In genomic region chr18:62755946-62756345, GRCh38 we compare ENCODE assay signal across 23 cellular contexts. TPM values are rescaled to one million over a fixed set of nuclear protein-coding genes. Genes with fewer than 3 reads are reported as not detected.
A peak's percentile ranks its signal among the peaks of the same experiment; 100 is the strongest.
DNase-seq lines count a peak whose midpoint lies in the region; ATAC-seq and TF ChIP-seq lines count a peak whose summit lies in the region.
"Had no signal": no experiment of that assay in that cellular context is flagged by ENCODE, and none has a peak within 500 bp of the region (broad histone marks: within the 10 kb centered on the region; RNA-seq: fewer than 3 reads in every experiment).

No MANE protein-coding gene starts in this region.

- no peak for TF ChIP-seq RAD21 in neural cell (conservative IDR thresholded peaks at IDR 0.05)

- BruUV-seq in PC-9 (replicated peaks; lab: Mats Ljungman, UMichigan) (no TSS peak), mammary epithelial cell (replicated peaks; lab: Mats Ljungman, UMichigan) (no TSS peak)

- H3K4me1 Mint-ChIP-seq in activated T-cell treated with anti-CD3 and anti-CD28 coated beads, Interleukin-2, amount 50 U/mL, for 4 hours (ENCODE audit: low read depth), result peaks cover 8% of the 10 kb centered on the region
- peaks cover 2% of the 10 kb centered on the region for H3K4me1 Mint-ChIP-seq in activated CD4-positive, alpha-beta T cell treated with anti-CD3 and anti-CD28 coated beads, Interleukin-2, amount 10 ng/mL, durations not matched to agents 24 days and 14 days

- no peak for DNase-seq in PC-9
- peak; percentile 46 for DNase-seq in mammary epithelial cell
- no peak for DNase-seq in esophagus squamous epithelium (lab: John Stamatoyannopoulos, UW)
- DNase-seq in hypothalamus (lab: John Stamatoyannopoulos, UW), result no peak
- no peak for DNase-seq in activated T-cell treated with anti-CD3 and anti-CD28 coated beads, Interleukin-2, amount 50 U/mL, for 4 hours
- DNase-seq in activated CD4-positive, alpha-beta T cell treated with anti-CD3 and anti-CD28 coated beads, Interleukin-2, amount 10 ng/mL, durations not matched to agents 24 days and 14 days, result no peak
- DNase-seq: C1 segment of cervical spinal cord; Caco-2; CD8-positive, alpha-beta T cell; Karpas-422; NCI-H1105; NCI-H1436 treated with DMSO at 0.1 percent for 48 hours; NCI-H187 treated with DMSO at 0.1 percent for 48 hours; NCI-H2107; NCI-H446; NCI-H524 treated with DMSO at 0.1 percent for 48 hours; NCI-H82; SIG-M5; SK-N-SH had no signal

- H3K4me3 Mint-ChIP-seq in activated T-cell treated with anti-CD3 and anti-CD28 coated beads, Interleukin-2, amount 50 U/mL, for 4 hours, result no peak overlapping the region
- no peak overlapping the region for H3K4me3 Mint-ChIP-seq in activated CD4-positive, alpha-beta T cell treated with anti-CD3 and anti-CD28 coated beads, Interleukin-2, amount 10 ng/mL, durations not matched to agents 24 days and 14 days
- H3K4me3 Mint-ChIP-seq: CD8-positive, alpha-beta T cell had no signal

- H3K4me2 ChIP-seq in PC-9 (no peak overlapping the region), mammary epithelial cell (ENCODE audit: insufficient read depth, low read depth, low read length) (no peak overlapping the region), neural cell (ENCODE audit: low read length) (no peak overlapping the region)
- H3K4me2 ChIP-seq: SK-N-SH had no signal

- in situ Hi-C loops in mammary epithelial cell (cut with MboI; ENCODE audit: low sequenced_read_pairs in 2 of 2), result no loop called here

- no peak for TF ChIP-seq POLR2A in esophagus squamous epithelium (IDR thresholded peaks at IDR 0.05)

- H3K4me1 ChIP-seq in PC-9 (replicated peaks; ENCODE audit: insufficient read depth), result peaks cover 51% of the 10 kb centered on the region
- peaks cover 43% of the 10 kb centered on the region for H3K4me1 ChIP-seq in mammary epithelial cell (ENCODE audit: insufficient read depth, low read length)
- peaks cover 0 to 94% (median 24%) of the 10 kb centered on the region in 3 donors for H3K4me1 ChIP-seq in esophagus squamous epithelium

- H3K9ac ChIP-seq in mammary epithelial cell (ENCODE audit: insufficient read depth, low read length), result no peak overlapping the region
- no peak overlapping the region for H3K9ac ChIP-seq in neural cell (ENCODE audit: low read length)
- H3K9ac ChIP-seq: SK-N-SH had no signal

- H3K36me3 ChIP-seq in PC-9 (ENCODE audit: low read depth), result no peaks in the 10 kb centered on the region
- H3K36me3 ChIP-seq in mammary epithelial cell (ENCODE audit: insufficient read depth, low read length), result no peaks in the 10 kb centered on the region
- no peaks in the 10 kb centered on the region for H3K36me3 ChIP-seq in esophagus squamous epithelium
- H3K36me3 ChIP-seq in neural cell (ENCODE audit: insufficient read depth, low read length), result no peaks in the 10 kb centered on the region

- H3K27ac Mint-ChIP-seq in activated CD4-positive, alpha-beta T cell treated with anti-CD3 and anti-CD28 coated beads, Interleukin-2, amount 10 ng/mL, durations not matched to agents 24 days and 14 days, result no peak overlapping the region
- H3K27ac Mint-ChIP-seq: CD8-positive, alpha-beta T cell had no signal

- H4K20me1 ChIP-seq in PC-9 (ENCODE audit: insufficient read depth) (no peaks in the 10 kb centered on the region), mammary epithelial cell (ENCODE audit: insufficient read depth, low read length) (no peaks in the 10 kb centered on the region), neural cell (ENCODE audit: insufficient read depth) (no peaks in the 10 kb centered on the region)

- no peaks in the 10 kb centered on the region for H3K36me3 Mint-ChIP-seq in activated T-cell treated with anti-CD3 and anti-CD28 coated beads, Interleukin-2, amount 50 U/mL, for 4 hours (ENCODE audit: insufficient read depth)
- no peaks in the 10 kb centered on the region for H3K36me3 Mint-ChIP-seq in activated CD4-positive, alpha-beta T cell treated with anti-CD3 and anti-CD28 coated beads, Interleukin-2, amount 10 ng/mL, durations not matched to agents 24 days and 14 days (ENCODE audit: low read depth)
- H3K36me3 Mint-ChIP-seq: CD8-positive, alpha-beta T cell had no signal

- no peaks in the 10 kb centered on the region for H3K9me2 ChIP-seq in PC-9 (ENCODE audit: insufficient read depth)
- H3K9me2 ChIP-seq in neural cell (ENCODE audit: insufficient read depth, low read length), result no peaks in the 10 kb centered on the region
- H3K9me2 ChIP-seq: SK-N-SH had no signal

- H3K9me3 ChIP-seq in PC-9 (ENCODE audit: insufficient read depth, low read depth) (no peaks in the 10 kb centered on the region), mammary epithelial cell (replicated peaks; ENCODE audit: insufficient read depth, low read length) (no peaks in the 10 kb centered on the region), esophagus squamous epithelium (no peaks in the 10 kb centered on the region), neural cell (ENCODE audit: low read length) (no peaks in the 10 kb centered on the region)
- H3K9me3 ChIP-seq: Caco-2, SK-N-SH had no signal

- H2AFZ ChIP-seq in PC-9 (no peak overlapping the region), mammary epithelial cell (ENCODE audit: low read depth, low read length) (no peak overlapping the region), neural cell (ENCODE audit: low read depth, low read length) (no peak overlapping the region)

- peaks cover 95% of the 10 kb centered on the region for H3K79me2 ChIP-seq in PC-9 (ENCODE audit: low read depth)
- peaks cover 83% of the 10 kb centered on the region for H3K79me2 ChIP-seq in mammary epithelial cell (ENCODE audit: insufficient read depth, low read length)
- peaks cover 73% of the 10 kb centered on the region for H3K79me2 ChIP-seq in neural cell (replicated peaks; ENCODE audit: insufficient read depth, low read length)

- TF ChIP-seq EP300 in neural cell (conservative IDR thresholded peaks at IDR 0.05; ENCODE audit: poor library complexity, severe bottlenecking), result no peak

- TF ChIP-seq CTCF in PC-9 (conservative IDR thresholded peaks at IDR 0.05), result no peak
- no peak for TF ChIP-seq CTCF in mammary epithelial cell (conservative IDR thresholded peaks at IDR 0.05 in 1 of 2, IDR thresholded peaks at IDR 0.05 in 1 of 2; ENCODE audit: extremely low read depth in 1 of 2, insufficient read depth in 1 of 2, low read depth in 1 of 2, low read length in 2 of 2)
- TF ChIP-seq CTCF in esophagus squamous epithelium (IDR thresholded peaks at IDR 0.05), result no peak
- TF ChIP-seq CTCF in neural cell (IDR thresholded peaks at IDR 0.05; ENCODE audit: poor library complexity, severe bottlenecking), result no peak

- H3K9me3 Mint-ChIP-seq in activated T-cell treated with anti-CD3 and anti-CD28 coated beads, Interleukin-2, amount 50 U/mL, for 4 hours, result no peaks in the 10 kb centered on the region
- H3K9me3 Mint-ChIP-seq in activated CD4-positive, alpha-beta T cell treated with anti-CD3 and anti-CD28 coated beads, Interleukin-2, amount 10 ng/mL, durations not matched to agents 24 days and 14 days, result no peaks in the 10 kb centered on the region
- H3K9me3 Mint-ChIP-seq: CD8-positive, alpha-beta T cell had no signal

- peaks cover 27% of the 10 kb centered on the region for H3F3A ChIP-seq in PC-9 (ENCODE audit: insufficient read depth, low read depth)
- H3F3A ChIP-seq in neural cell (ENCODE audit: insufficient read depth, low read length, poor library complexity, severe bottlenecking), result no peaks in the 10 kb centered on the region

- POLR2A ChIA-PET in PC-9 (lab: Charles Lee; ENCODE audit: unreplicated experiment), result interaction anchor here (0.6 kb wide), 1 partner anchor 225 kb away, joined by 3 read pairs; no protein-coding TSS in a partner anchor

- H3K4me3 ChIP-seq in PC-9 (no peak overlapping the region), mammary epithelial cell (replicated peaks in 1 of 3; ENCODE audit: insufficient read depth in 1 of 3, low read depth in 2 of 3, low read length in 3 of 3) (no peak overlapping the region), esophagus squamous epithelium (no peak overlapping the region), neural cell (ENCODE audit: low read length) (no peak overlapping the region)

- H3K27ac ChIP-seq in PC-9 (0 out of 2 replicates have a peak overlapping the region, but pooled peaks have one; percentile 79), mammary epithelial cell (ENCODE audit: insufficient read depth, low read depth, low read length) (no peak overlapping the region), esophagus squamous epithelium (peak overlapping the region in 3 of 4 donors; percentile 9 to 23 (median 16)), neural cell (ENCODE audit: low read length) (no peak overlapping the region)

- CTCF ChIA-PET in PC-9 (lab: Charles Lee), result no interaction called here
- CTCF ChIA-PET in mammary epithelial cell (lab: Charles Lee; ENCODE audit: low non-redundant PET), result no interaction called here

- no peak for ATAC-seq in activated T-cell treated with anti-CD3 and anti-CD28 coated beads, Interleukin-2, amount 50 U/mL, for 4 hours
- no peak for ATAC-seq in GM18873 (IDR thresholded peaks at IDR 0.05; ENCODE audit: low FRiP score, unreplicated experiment)
- ATAC-seq: CD8-positive, alpha-beta T cell; HepG2; Panc1 had no signal

- H3K27me3 ChIP-seq in PC-9 (ENCODE audit: insufficient read depth, low read depth), result no peaks in the 10 kb centered on the region
- no peaks in the 10 kb centered on the region for H3K27me3 ChIP-seq in mammary epithelial cell (ENCODE audit: insufficient read depth, low read length)
- no peaks in the 10 kb centered on the region for H3K27me3 ChIP-seq in esophagus squamous epithelium
- no peaks in the 10 kb centered on the region for H3K27me3 ChIP-seq in neural cell (ENCODE audit: insufficient read depth, low read depth, low read length)

- intact Hi-C loops in PC-9 (cut with micrococcal nuclease; ENCODE audit: unreplicated experiment), result loop anchor here (5.0 kb wide), 1 partner anchor 39 kb away; the partner anchor contains the start of gene PHLPP1
- intact Hi-C loops in mammary epithelial cell (cut with micrococcal nuclease), result no loop called here
- intact Hi-C loops in esophagus squamous epithelium (cut with DNase I), result no loop called here
- intact Hi-C loops in activated CD4-positive, alpha-beta T cell treated with anti-CD3 and anti-CD28 coated beads, Interleukin-2, amount 10 ng/mL, durations not matched to agents 24 days and 14 days (cut with micrococcal nuclease), result no loop called here

- dilution Hi-C loops in mammary epithelial cell (cut with HindIII; ENCODE audit: low sequenced_read_pairs), result no loop called here

- no peaks in the 10 kb centered on the region for H3K27me3 Mint-ChIP-seq in activated T-cell treated with anti-CD3 and anti-CD28 coated beads, Interleukin-2, amount 50 U/mL, for 4 hours (ENCODE audit: low read depth)
- no peaks in the 10 kb centered on the region for H3K27me3 Mint-ChIP-seq in activated CD4-positive, alpha-beta T cell treated with anti-CD3 and anti-CD28 coated beads, Interleukin-2, amount 10 ng/mL, durations not matched to agents 24 days and 14 days

- WGBS in mammary epithelial cell (ENCODE audit: low coverage, missing lambda C conversion rate), result 75% methylated on average over 2 of the region's 2 CpGs
- WGBS in esophagus squamous epithelium, 2 donors, result 53 to 79% methylated on average over 2 of the region's 2 CpGs

RNA-seq across cellular contexts. Expression of gene PHLPP1, which starts 40.6 kb away (rescaled TPM):
- total RNA-seq in PC-9 (2021) (21.1 and 21.3 TPM in 2 replicates), mammary epithelial cell (10 to 100 TPM in 1 of 2 donors, 1 to 10 TPM in 1; 9.3 to 14.8 TPM), esophagus squamous epithelium (10 to 100 TPM; 10.1 to 16.6 (median 14.9) TPM)
- polyA plus RNA-seq in mammary epithelial cell (8.4 TPM), neural cell (4.5 and 5.1 TPM in 2 replicates)
- polyA minus RNA-seq in mammary epithelial cell (36.2 TPM), neural cell (17.1 and 17.8 TPM in 2 replicates)
- 1 to 10 TPM; 4.0 to 6.7 (median 4.3) TPM for total RNA-seq in activated T-cell treated with anti-CD3 and anti-CD28 coated beads, Interleukin-2, amount 50 U/mL, for 4 hours
- total RNA-seq in activated CD4-positive, alpha-beta T cell treated with anti-CD3 and anti-CD28 coated beads, Interleukin-2, amount 10 ng/mL, durations not matched to agents 24 days and 14 days, result 12.3 and 14.3 TPM in 2 replicates

Comparison
In these comparisons a context has a peak if more than half of its experiments do, and no peak if none do; other contexts are left out.
1. H3K27ac ChIP-seq: peak in PC-9 (single experiment) and esophagus squamous epithelium (3 of 4); none in mammary epithelial cell (single experiment) and neural cell (single experiment).